In genomic region chr17:8138672-8139371, GRCh38 we compare ENCODE assay signal across 1 cellular context.
TF ChIP-seq lines count a peak whose summit lies in the region.

No MANE protein-coding gene starts in this region.

TF ChIP-seq in GM12878, 131 proteins besides CTCF, POLR2A, EP300 and RAD21 (continued from another document and continues in another):
- TF ChIP-seq ZBTB4 (CRISPR knock-in tag; IDR thresholded peaks at IDR 0.05) (no peak), STAT1 (conservative IDR thresholded peaks at IDR 0.05) (peak; percentile 83; the same call in 1 of the 2 replicates), YBX1 (IDR thresholded peaks at IDR 0.05) (no peak), SMAD1 (IDR thresholded peaks at IDR 0.05; ENCODE audit: low read depth, partially characterized antibody) (no peak), SMAD5 (IDR thresholded peaks at IDR 0.05; ENCODE audit: low read depth) (no peak), E2F8 (IDR thresholded peaks at IDR 0.05; ENCODE audit: low read depth, partially characterized antibody) (peak; percentile 87), MEF2B (IDR thresholded peaks at IDR 0.05; ENCODE audit: partially characterized antibody, poor library complexity, severe bottlenecking) (peak; percentile 61), REST (IDR thresholded peaks at IDR 0.05; ENCODE audit: low read depth, low read length) (no peak), FOXM1 (IDR thresholded peaks at IDR 0.05; ENCODE audit: low read depth, low read length) (0 out of 2 replicates have a peak, but pooled peaks have one; percentile 42), ETV6 (conservative IDR thresholded peaks at IDR 0.05 in 1 of 2, IDR thresholded peaks at IDR 0.05 in 1 of 2; ENCODE audit: borderline replicate concordance in 1 of 2, low read depth in 1 of 2) (0 out of 4 replicates have a peak, but pooled peaks of 1 of the 2 experiments have one; percentile 41), CBX5 (IDR thresholded peaks at IDR 0.05; ENCODE audit: low read depth) (peak; percentile 64), NRF1 (conservative IDR thresholded peaks at IDR 0.05; ENCODE audit: low read depth, low read length) (0 out of 2 replicates have a peak, but pooled peaks have one; percentile 32), ATF7 (IDR thresholded peaks at IDR 0.05; ENCODE audit: low read depth) (peak; percentile 48; the same call in 1 of the 2 replicates), YY1 (IDR thresholded peaks at IDR 0.05; ENCODE audit: low read depth, low read length) (peak; percentile 77; the same call in 1 of the 2 replicates), RUNX3 (IDR thresholded peaks at IDR 0.05; ENCODE audit: low read length) (peak; percentile 71; the same call in 1 of the 2 replicates), USF1 (IDR thresholded peaks at IDR 0.05; ENCODE audit: borderline replicate concordance, extremely low read length, insufficient read depth, low read depth, low read length) (no peak), STAT3 (IDR thresholded peaks at IDR 0.05; ENCODE audit: low read depth, low read length) (no peak), NKRF (conservative IDR thresholded peaks at IDR 0.05) (no peak; the same call in 1 of the 2 replicates), DPF2 (IDR thresholded peaks at IDR 0.05) (no peak), NBN (IDR thresholded peaks at IDR 0.05) (peak; percentile 88), PML (IDR thresholded peaks at IDR 0.05; ENCODE audit: low read length) (peak; percentile 70), TAF1 (IDR thresholded peaks at IDR 0.05; ENCODE audit: borderline replicate concordance, low read depth, low read length) (no peak; the same call in 1 of the 2 replicates), NFYA (IDR thresholded peaks at IDR 0.05; ENCODE audit: borderline replicate concordance, low read depth, low read length) (no peak), BRCA1 (IDR thresholded peaks at IDR 0.05; ENCODE audit: low read depth, low read length) (no peak; the same call in 1 of the 2 replicates), SREBF2 (IDR thresholded peaks at IDR 0.05; ENCODE audit: low read length) (peak; percentile 95), WRNIP1 (IDR thresholded peaks at IDR 0.05; ENCODE audit: borderline replicate concordance, low read depth, low read length) (peak; percentile 82; the same call in 1 of the 2 replicates), KLF5 (IDR thresholded peaks at IDR 0.05; ENCODE audit: partially characterized antibody) (peak; percentile 78), POLR2AphosphoS2 (IDR thresholded peaks at IDR 0.05; ENCODE audit: low read depth, low read length) (peak; percentile 21; the same call in 1 of the 2 replicates), PKNOX1 (IDR thresholded peaks at IDR 0.05) (peak; percentile 94), IRF4 (IDR thresholded peaks at IDR 0.05; ENCODE audit: low read depth, low read length) (0 out of 2 replicates have a peak, but pooled peaks have one; percentile 8), CHD1 (IDR thresholded peaks at IDR 0.05; ENCODE audit: low read depth, low read length) (0 out of 2 replicates have a peak, but pooled peaks have one; percentile 48), JUNB (IDR thresholded peaks at IDR 0.05) (no peak), IKZF1 (conservative IDR thresholded peaks at IDR 0.05) (peak; percentile 96), JUND (IDR thresholded peaks at IDR 0.05; ENCODE audit: low read depth, low read length) (no peak), MTA3 (IDR thresholded peaks at IDR 0.05; ENCODE audit: borderline replicate concordance, low read length) (peak; percentile 72; the same call in 1 of the 2 replicates), FOS (IDR thresholded peaks at IDR 0.05; ENCODE audit: borderline replicate concordance, extremely low read depth, insufficient read length) (no peak), ZBTB33 (IDR thresholded peaks at IDR 0.05) (no peak), TARDBP (IDR thresholded peaks at IDR 0.05; ENCODE audit: borderline replicate concordance) (peak; percentile 94), MEF2A (IDR thresholded peaks at IDR 0.05; ENCODE audit: insufficient read depth, low read depth, low read length) (no peak), POU2F2 (IDR thresholded peaks at IDR 0.05; ENCODE audit: borderline replicate concordance, low read depth, low read length) (peak; percentile 76), LARP7 (IDR thresholded peaks at IDR 0.05) (peak; percentile 79), PRDM15 (CRISPR knock-in tag; IDR thresholded peaks at IDR 0.05) (no peak), ZNF24 (IDR thresholded peaks at IDR 0.05) (peak; percentile 99), EED (IDR thresholded peaks at IDR 0.05; ENCODE audit: low read depth) (peak; percentile 92), RAD51 (IDR thresholded peaks at IDR 0.05) (peak; percentile 3; the same call in 1 of the 2 replicates)
